In the genomic region with DNA sequence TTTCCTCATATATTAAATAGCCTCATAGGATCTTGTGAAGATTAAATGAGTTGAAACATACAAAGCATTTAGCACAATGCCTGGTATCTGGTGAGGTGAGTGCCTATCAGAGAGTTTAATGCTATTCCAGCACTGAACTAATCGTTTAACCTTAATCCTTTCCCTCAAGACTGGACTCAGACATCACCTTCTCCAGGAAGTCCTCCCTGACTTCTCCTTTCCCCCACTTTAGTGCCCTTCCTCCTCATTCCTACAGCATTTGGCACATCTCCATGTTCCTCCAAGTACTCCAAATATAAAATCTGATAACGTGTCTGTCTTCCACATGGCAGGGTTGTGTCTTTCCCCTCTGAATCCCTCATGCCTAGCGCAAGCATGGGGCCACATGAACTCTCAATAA, we compare ENCODE assay signal across 21 cellular contexts. TPM values are rescaled to one million over a fixed set of nuclear protein-coding genes. Genes with fewer than 3 reads are reported as not detected.
A peak's percentile ranks its signal among the peaks of the same experiment; 100 is the strongest.
DNase-seq lines count a peak whose midpoint lies in the region; TF ChIP-seq lines count a peak whose summit lies in the region.
"Had no signal": no experiment of that assay in that cellular context is flagged by ENCODE, and none has a peak within 500 bp of the region (broad histone marks: within the 10 kb centered on the region; RNA-seq: fewer than 3 reads in every experiment).

No MANE protein-coding gene starts in this region.

- H3K27me3 Mint-ChIP-seq in neural crest cell (ENCODE audit: low read depth), result peaks cover 31% of the 10 kb centered on the region
- H3K27me3 Mint-ChIP-seq in activated T-cell treated with anti-CD3 and anti-CD28 coated beads, Interleukin-2, amount 50 U/mL, for 24 hours, result peaks cover 39% of the 10 kb centered on the region
- peaks cover 5% of the 10 kb centered on the region for H3K27me3 Mint-ChIP-seq in H9 (ENCODE audit: low read depth)

- no peak overlapping the region for H3K4ac ChIP-seq in H9 (ENCODE audit: low read depth, low read length)

- H3K4me1 Mint-ChIP-seq in neural crest cell (no peaks in the 10 kb centered on the region), H9 (peaks cover 0 to 6% of the 10 kb centered on the region in 2 experiments; a peak in 1 of 4 replicates)
- no peaks in the 10 kb centered on the region for H3K4me1 Mint-ChIP-seq in activated T-cell treated with anti-CD3 and anti-CD28 coated beads, Interleukin-2, amount 50 U/mL, for 24 hours (ENCODE audit: low read depth)
- H3K4me1 Mint-ChIP-seq: CD14-positive monocyte; CD4-positive, alpha-beta memory T cell; CD4-positive, CD25-positive, alpha-beta regulatory T cell; CD8-positive, alpha-beta memory T cell had no signal

- H3K27ac ChIP-seq in H9 (ENCODE audit: insufficient read length, low read depth, low read length), result no peak overlapping the region
- H3K27ac ChIP-seq: BLaER1 had no signal

- WGBS in H9 (ENCODE audit: extremely low coverage, insufficient read length, low lambda C conversion rate), result no CpG with 5 or more reads among the region's 3 CpGs

- H3K18ac ChIP-seq in H9 (ENCODE audit: insufficient read length, low read depth, low read length), result no peak overlapping the region

- no peak overlapping the region for H4K8ac ChIP-seq in H9 (replicated peaks; ENCODE audit: insufficient read length, low read depth, low read length)

- no peak overlapping the region for H4K5ac ChIP-seq in H9 (ENCODE audit: insufficient read length, low read depth, low read length)

- H3K23ac ChIP-seq in H9 (ENCODE audit: insufficient read length, low read depth, low read length), result no peak overlapping the region

- no peak overlapping the region for H2BK5ac ChIP-seq in H9 (ENCODE audit: insufficient read length, low read length)

- H3K56ac ChIP-seq in H9 (ENCODE audit: insufficient read length, low read depth, low read length), result no peak overlapping the region

- no peak overlapping the region for H2AFZ ChIP-seq in H9 (ENCODE audit: low read length)

- DNase-seq in NCI-H2171 treated with DMSO at 0.1 percent for 48 hours (lab: John Stamatoyannopoulos, UW) (peak; percentile 49), NCI-H2171 (lab: John Stamatoyannopoulos, UW) (no peak), neural crest cell (ENCODE audit: low read depth, low spot score) (no peak), H9 (no peak)
- DNase-seq in activated T-cell treated with anti-CD3 and anti-CD28 coated beads, Interleukin-2, amount 50 U/mL, for 24 hours, result no peak
- DNase-seq: 8988T; ACHN; BE2C; C1 segment of cervical spinal cord; CD4-positive, alpha-beta memory T cell; CD4-positive, CD25-positive, alpha-beta regulatory T cell; CD8-positive, alpha-beta memory T cell; COR-L47; DMS153; DMS53; DMS79; DND-41; EL; GDM1 had no signal

- no peak overlapping the region for H4K91ac ChIP-seq in H9 (ENCODE audit: insufficient read length, low read depth, low read length)

- H2BK120ac ChIP-seq in H9 (ENCODE audit: low read depth, low read length, poor library complexity, severe bottlenecking), result no peak overlapping the region

- TF ChIP-seq CTCF in neural crest cell (conservative IDR thresholded peaks at IDR 0.05), result no peak
- no peak for TF ChIP-seq CTCF in H9 (conservative IDR thresholded peaks at IDR 0.05)

- H2BK20ac ChIP-seq in H9 (ENCODE audit: low read depth, low read length, poor library complexity, severe bottlenecking), result no peak overlapping the region

- H3K79me2 ChIP-seq in H9 (ENCODE audit: insufficient read depth, low read length), result no peaks in the 10 kb centered on the region

- no peaks in the 10 kb centered on the region for H4K20me1 ChIP-seq in H9 (ENCODE audit: control insufficient read depth, insufficient read depth, insufficient read length)
- H4K20me1 ChIP-seq: BLaER1 had no signal

- no peaks in the 10 kb centered on the region for H3K9me3 ChIP-seq in H9 (ENCODE audit: control insufficient read depth, low read depth, low read length)
- H3K9me3 ChIP-seq: BE2C, BLaER1 had no signal

- H2BK12ac ChIP-seq in H9 (ENCODE audit: insufficient read length, low read depth, low read length), result no peak overlapping the region

- H3K14ac ChIP-seq in H9 (ENCODE audit: insufficient read depth, low read length), result no peak overlapping the region

- no peaks in the 10 kb centered on the region for H3K23me2 ChIP-seq in H9 (ENCODE audit: insufficient read length, low read depth, low read length, poor library complexity, severe bottlenecking)

- no peaks in the 10 kb centered on the region for H3K79me1 ChIP-seq in H9 (ENCODE audit: insufficient read depth, low read depth, low read length, poor library complexity, severe bottlenecking)

- H3K4me2 ChIP-seq in H9 (ENCODE audit: insufficient read depth, insufficient read length, low read length), result no peak overlapping the region
- H3K4me2 ChIP-seq: BLaER1 had no signal

- no peak overlapping the region for H2AK5ac ChIP-seq in H9 (ENCODE audit: insufficient read length, low read length)

- H3K4me3 Mint-ChIP-seq in neural crest cell, result no peak overlapping the region
- no peak overlapping the region for H3K4me3 Mint-ChIP-seq in activated T-cell treated with anti-CD3 and anti-CD28 coated beads, Interleukin-2, amount 50 U/mL, for 24 hours
- no peak overlapping the region for H3K4me3 Mint-ChIP-seq in H9
- H3K4me3 Mint-ChIP-seq: CD14-positive monocyte; CD4-positive, alpha-beta memory T cell; CD4-positive, CD25-positive, alpha-beta regulatory T cell; CD8-positive, alpha-beta memory T cell had no signal

- no peaks in the 10 kb centered on the region for H3K4me1 ChIP-seq in H9 (ENCODE audit: insufficient read depth, low read length)
- H3K4me1 ChIP-seq: BE2C, BLaER1 had no signal

- H3K27me3 ChIP-seq in H9 (ENCODE audit: insufficient read depth, low read length), result no peaks in the 10 kb centered on the region; the same call in 1 of the 2 replicates
- H3K27me3 ChIP-seq: BE2C, BLaER1 had no signal

- H3T11ph ChIP-seq in H9 (ENCODE audit: low read length), result no peak overlapping the region

- H3K27ac Mint-ChIP-seq in neural crest cell (ENCODE audit: unreplicated experiment) (peak overlapping the region; percentile 21), H9 (no peak overlapping the region)
- H3K27ac Mint-ChIP-seq in activated T-cell treated with anti-CD3 and anti-CD28 coated beads, Interleukin-2, amount 50 U/mL, for 24 hours, result no peak overlapping the region
- H3K27ac Mint-ChIP-seq: CD14-positive monocyte; CD4-positive, alpha-beta memory T cell; CD4-positive, CD25-positive, alpha-beta regulatory T cell; CD8-positive, alpha-beta memory T cell had no signal

- H2BK15ac ChIP-seq in H9 (ENCODE audit: low read depth, low read length), result no peak overlapping the region

- H3K9ac ChIP-seq in H9 (ENCODE audit: extremely low read depth, insufficient read length, low read length), result no peak overlapping the region
- H3K9ac ChIP-seq: BLaER1 had no signal

- no peaks in the 10 kb centered on the region for H3K36me3 Mint-ChIP-seq in neural crest cell (ENCODE audit: low read depth)
- no peaks in the 10 kb centered on the region for H3K36me3 Mint-ChIP-seq in activated T-cell treated with anti-CD3 and anti-CD28 coated beads, Interleukin-2, amount 50 U/mL, for 24 hours (ENCODE audit: low read depth)
- peaks cover 0 to 14% (median 0%) of the 10 kb centered on the region in 3 experiments; a peak in 3 of 7 replicates for H3K36me3 Mint-ChIP-seq in H9 (ENCODE audit: insufficient read depth in 1 of 3, low read depth in 3 of 3)
- H3K36me3 Mint-ChIP-seq: CD14-positive monocyte; CD4-positive, alpha-beta memory T cell; CD4-positive, CD25-positive, alpha-beta regulatory T cell; CD8-positive, alpha-beta memory T cell had no signal

- H3K9me3 Mint-ChIP-seq in neural crest cell, result peaks cover 4% of the 10 kb centered on the region
- H3K9me3 Mint-ChIP-seq in activated T-cell treated with anti-CD3 and anti-CD28 coated beads, Interleukin-2, amount 50 U/mL, for 24 hours, result no peaks in the 10 kb centered on the region
- H3K9me3 Mint-ChIP-seq in H9, result no peaks in the 10 kb centered on the region

RNA-seq across cellular contexts. Expression of gene ZSCAN20, which starts 59.8 kb away (rescaled TPM):
- total RNA-seq in neural crest cell (6.9 and 7.0 TPM in 2 replicates), H9 (2021) (3.8 and 3.9 TPM in 2 replicates)
